Comparison of ENCODE assay signal across 17 cellular contexts in genomic region chr2:158748925-158749590, GRCh38. TPM values are rescaled to one million over a fixed set of nuclear protein-coding genes. Genes with fewer than 3 reads are reported as not detected.
DNase-seq lines count a peak whose midpoint lies in the region; ATAC-seq and TF ChIP-seq lines count a peak whose summit lies in the region.
"Had no signal": no experiment of that assay in that cellular context is flagged by ENCODE, and none has a peak within 500 bp of the region (broad histone marks: within the 10 kb centered on the region; RNA-seq: fewer than 3 reads in every experiment).

No MANE protein-coding gene starts in this region.

- ATAC-seq in Right ventricle myocardium inferior, result peak; percentile 41
- no peak for ATAC-seq in Right ventricle myocardium superior (ENCODE audit: poor library complexity)

- no peaks in the 10 kb centered on the region for H3K36me3 ChIP-seq in SJCRH30
- H3K36me3 ChIP-seq: BE2C, Peyer's patch had no signal

- no peaks in the 10 kb centered on the region for H3K27me3 ChIP-seq in SJCRH30
- H3K27me3 ChIP-seq: BE2C, Peyer's patch had no signal

- H3K4me3 Mint-ChIP-seq in nephron, result no peak overlapping the region

- H3K4me1 ChIP-seq in SJCRH30, result peaks cover 15% of the 10 kb centered on the region
- H3K4me1 ChIP-seq: BE2C had no signal

- peaks cover 46% of the 10 kb centered on the region for H3K4me1 Mint-ChIP-seq in nephron

- intact Hi-C loops in Right ventricle myocardium inferior (cut with DNase I) (loop anchor here (5.0 to 10.0 kb wide), 2 partner anchors 144 to 717 kb away; no protein-coding TSS in a partner anchor), Right ventricle myocardium superior (cut with DNase I) (no loop called here)

- peak overlapping the region; percentile 54 for H3K27ac ChIP-seq in SJCRH30
- H3K27ac ChIP-seq: Peyer's patch had no signal

- H3K36me3 Mint-ChIP-seq in nephron (ENCODE audit: low read depth), result no peaks in the 10 kb centered on the region

- no peak for DNase-seq in Right ventricle myocardium inferior (ENCODE audit: missing footprints)
- no peak for DNase-seq in Right ventricle myocardium superior
- DNase-seq in LHCN-M2 (ENCODE audit: low read depth), result peak; percentile 81
- DNase-seq in SJCRH30, result peak; percentile 74 to 84
- no peak for DNase-seq in foreskin melanocyte
- DNase-seq in T1000 (lab: John Stamatoyannopoulos, UW), result no peak
- DNase-seq: BE2C, DMS79 treated with DMSO at 0.1 percent for 48 hours, H7, NCI-H1092 treated with DMSO at 0.1 percent for 48 hours, NCI-H146, NCI-H2081, NCI-H226, NCI-H510A treated with DMSO at 0.1 percent for 48 hours, Peyer's patch had no signal

- H3K27me3 Mint-ChIP-seq in nephron (ENCODE audit: low read depth), result peaks cover 6% of the 10 kb centered on the region

- H3K9me3 ChIP-seq in SJCRH30 (replicated peaks), result no peaks in the 10 kb centered on the region
- H3K9me3 ChIP-seq: BE2C, Peyer's patch had no signal

- H3K4me3 ChIP-seq in SJCRH30, result no peak overlapping the region
- H3K4me3 ChIP-seq: Peyer's patch had no signal

- TF ChIP-seq CTCF in nephron (IDR thresholded peaks at IDR 0.05; ENCODE audit: unreplicated experiment in 3 of 3), result no peak

- H3K9me3 Mint-ChIP-seq in nephron, result no peaks in the 10 kb centered on the region

- H3K27ac Mint-ChIP-seq in nephron, result peak overlapping the region in 2 of 3 experiments; percentile 40 to 70

RNA-seq across cellular contexts. Expression of gene DAPL1, which starts 46.1 kb away (rescaled TPM):
- total RNA-seq in Right ventricle myocardium inferior (not detected), Right ventricle myocardium superior (not detected), LHCN-M2 (2014; rRNA removed) (0.34 TPM in 1 of 2 replicates, not detected in the other)
- polyA plus RNA-seq in LHCN-M2 (2012), result not detected
- not detected in 2 replicates for total RNA-seq in SJCRH30 (2014; rRNA removed; shearing (Covaris generic))
- total RNA-seq: H7, OCI-LY7, Peyer's patch had no signal

Comparison
In these comparisons a context has a peak if more than half of its experiments do, and no peak if none do; other contexts are left out.
1. DNase-seq: peak in LHCN-M2 (single experiment) and SJCRH30 (2 of 2); none in Right ventricle myocardium inferior (single experiment), Right ventricle myocardium superior (single experiment), foreskin melanocyte (single experiment) and T1000 (single experiment).